ENCODE assay signal across 1 cellular context in genomic region chr6:82744286-82745015, GRCh38.
TF ChIP-seq lines count a peak whose summit lies in the region.

No MANE protein-coding gene starts in this region.

TF ChIP-seq in HepG2, 621 proteins besides CTCF, POLR2A, EP300 and RAD21 (continued from another document and continues in another):
- TF ChIP-seq AFF4 (CRISPR knock-in tag; IDR thresholded peaks at IDR 0.05) = no peak
- TF ChIP-seq RARA (CRISPR knock-in tag; IDR thresholded peaks at IDR 0.05) = peak; percentile 48; the same call in 1 of the 2 replicates
- TF ChIP-seq HOXA3 (CRISPR knock-in tag; IDR thresholded peaks at IDR 0.05) = no peak
- TF ChIP-seq WIZ (CRISPR knock-in tag; IDR thresholded peaks at IDR 0.05) = peak; percentile 43; the same call in 1 of the 2 replicates
- no peak for TF ChIP-seq FOXK2 (IDR thresholded peaks at IDR 0.05)
- no peak for TF ChIP-seq MXD1 (CRISPR knock-in tag; IDR thresholded peaks at IDR 0.05)
- TF ChIP-seq FOXA3 (CRISPR knock-in tag; IDR thresholded peaks at IDR 0.05) = peak; percentile 50
- TF ChIP-seq ARHGAP35 (CRISPR knock-in tag; IDR thresholded peaks at IDR 0.05; ENCODE audit: borderline replicate concordance) = no peak
- no peak for TF ChIP-seq ATF7-NPFF (CRISPR knock-in tag; IDR thresholded peaks at IDR 0.05; ENCODE audit: low read depth)
- TF ChIP-seq SMARCC2 (IDR thresholded peaks at IDR 0.05) = no peak
- TF ChIP-seq ARID5B (CRISPR knock-in tag; IDR thresholded peaks at IDR 0.05) = peak; percentile 63
- TF ChIP-seq ZNF44 (CRISPR knock-in tag; IDR thresholded peaks at IDR 0.05) = no peak
- TF ChIP-seq NFYC (CRISPR knock-in tag; IDR thresholded peaks at IDR 0.05) = no peak
- TF ChIP-seq FOSL1 (CRISPR knock-in tag; IDR thresholded peaks at IDR 0.05; ENCODE audit: borderline replicate concordance) = no peak
- no peak for TF ChIP-seq ATF6 (CRISPR knock-in tag; conservative IDR thresholded peaks at IDR 0.05)
- no peak for TF ChIP-seq GABPA (IDR thresholded peaks at IDR 0.05; ENCODE audit: low read depth, low read length)
- no peak for TF ChIP-seq GABPA (CRISPR knock-in tag; IDR thresholded peaks at IDR 0.05; ENCODE audit: low read depth)
- TF ChIP-seq ZNF512 (CRISPR knock-in tag; IDR thresholded peaks at IDR 0.05) = no peak
- no peak for TF ChIP-seq SNAPC2 (CRISPR knock-in tag; IDR thresholded peaks at IDR 0.05)
- TF ChIP-seq ZNF350 (CRISPR knock-in tag; IDR thresholded peaks at IDR 0.05; ENCODE audit: borderline replicate concordance, low read depth) = no peak
- no peak for TF ChIP-seq ZNF790 (CRISPR knock-in tag; IDR thresholded peaks at IDR 0.05; ENCODE audit: borderline replicate concordance)
- TF ChIP-seq NR2F2 (IDR thresholded peaks at IDR 0.05; ENCODE audit: borderline replicate concordance, low read depth) = peak; percentile 35; the same call in 1 of the 2 replicates
- TF ChIP-seq ZNF766 (CRISPR knock-in tag; IDR thresholded peaks at IDR 0.05; ENCODE audit: borderline replicate concordance) = no peak
- TF ChIP-seq ZEB1 (IDR thresholded peaks at IDR 0.05; ENCODE audit: insufficient replicate concordance, low read depth) = no peak
- no peak for TF ChIP-seq CC2D1A (CRISPR knock-in tag; IDR thresholded peaks at IDR 0.05)
- no peak for TF ChIP-seq ATF7 (IDR thresholded peaks at IDR 0.05)
- TF ChIP-seq ATF7 (CRISPR knock-in tag; IDR thresholded peaks at IDR 0.05) = no peak
- no peak for TF ChIP-seq ZNF75D (CRISPR knock-in tag; IDR thresholded peaks at IDR 0.05; ENCODE audit: borderline replicate concordance)
- peak; percentile 17 to 65; a peak in 2 of 4 replicates for TF ChIP-seq NR2F1 (CRISPR knock-in tag; IDR thresholded peaks at IDR 0.05)
- no peak for TF ChIP-seq ZSCAN21 (CRISPR knock-in tag; IDR thresholded peaks at IDR 0.05; ENCODE audit: borderline replicate concordance)
- no peak for TF ChIP-seq ZNF674 (CRISPR knock-in tag; IDR thresholded peaks at IDR 0.05; ENCODE audit: low read depth)
- TF ChIP-seq ZNF235 (CRISPR knock-in tag; IDR thresholded peaks at IDR 0.05; ENCODE audit: borderline replicate concordance) = no peak
- no peak for TF ChIP-seq ZNF138 (CRISPR knock-in tag; IDR thresholded peaks at IDR 0.05; ENCODE audit: low read depth)
- TF ChIP-seq ZNF33B (CRISPR knock-in tag; IDR thresholded peaks at IDR 0.05) = no peak
- TF ChIP-seq ZNF230 (CRISPR knock-in tag; IDR thresholded peaks at IDR 0.05) = no peak
- TF ChIP-seq ZNF558 (CRISPR knock-in tag; IDR thresholded peaks at IDR 0.05; ENCODE audit: borderline replicate concordance) = no peak
- peak; percentile 79 for TF ChIP-seq GFI1 (CRISPR knock-in tag; IDR thresholded peaks at IDR 0.05; ENCODE audit: borderline replicate concordance)
- TF ChIP-seq ZNF775 (CRISPR knock-in tag; IDR thresholded peaks at IDR 0.05; ENCODE audit: borderline replicate concordance) = no peak
- peak; percentile 86; the same call in 1 of the 2 replicates for TF ChIP-seq HOMEZ (CRISPR knock-in tag; IDR thresholded peaks at IDR 0.05; ENCODE audit: low read depth)
- TF ChIP-seq HDAC2 (CRISPR knock-in tag; IDR thresholded peaks at IDR 0.05) = no peak
- TF ChIP-seq ZNF781 (CRISPR knock-in tag; IDR thresholded peaks at IDR 0.05; ENCODE audit: borderline replicate concordance, not compliant biosample characterization) = no peak
- no peak for TF ChIP-seq JUN (CRISPR knock-in tag; IDR thresholded peaks at IDR 0.05)
- no peak for TF ChIP-seq CERS6 (CRISPR knock-in tag; IDR thresholded peaks at IDR 0.05)
- TF ChIP-seq ZSCAN22 (CRISPR knock-in tag; IDR thresholded peaks at IDR 0.05) = no peak
- TF ChIP-seq AHDC1 (CRISPR knock-in tag; IDR thresholded peaks at IDR 0.05; ENCODE audit: borderline replicate concordance) = peak; percentile 64; the same call in 1 of the 2 replicates
- no peak for TF ChIP-seq SATB2 (CRISPR knock-in tag; IDR thresholded peaks at IDR 0.05)
- no peak for TF ChIP-seq SOX6 (IDR thresholded peaks at IDR 0.05)
- TF ChIP-seq SOX6 (CRISPR knock-in tag; IDR thresholded peaks at IDR 0.05) = 0 out of 2 replicates have a peak, but pooled peaks have one; percentile 14
- TF ChIP-seq KAT2B (IDR thresholded peaks at IDR 0.05; ENCODE audit: borderline replicate concordance, low read depth, low read length) = no peak
